9 cellular contexts compared by ENCODE assay signal in genomic region chr19:7673995-7674667, GRCh38. TPM values are rescaled to one million over a fixed set of nuclear protein-coding genes. Genes with fewer than 3 reads are reported as not detected.
A peak's percentile ranks its signal among the peaks of the same experiment; 100 is the strongest.
DNase-seq lines count a peak whose midpoint lies in the region; ATAC-seq and TF ChIP-seq lines count a peak whose summit lies in the region.
"Had no signal": no experiment of that assay in that cellular context is flagged by ENCODE, and none has a peak within 500 bp of the region (broad histone marks: within the 10 kb centered on the region; RNA-seq: fewer than 3 reads in every experiment).

No MANE protein-coding gene starts in this region.

- intact Hi-C loops in dorsolateral prefrontal cortex (cut with DNase I) = no loop called here
- intact Hi-C loops in mucosa of descending colon (cut with DNase I, micrococcal nuclease) = no loop called here

- peaks cover 0 to 20% (median 0%) of the 10 kb centered on the region in 45 donors for H3K27me3 ChIP-seq in dorsolateral prefrontal cortex

- POLR2A ChIA-PET in RWPE1 (lab: Yijun Ruan, JAX; ENCODE audit: low non-redundant PET) = no interaction called here

- TF ChIP-seq CTCF in RWPE1 (conservative IDR thresholded peaks at IDR 0.05; ENCODE audit: low read depth) (no peak), dorsolateral prefrontal cortex (IDR thresholded peaks at IDR 0.05 in 54 of 56, conservative IDR thresholded peaks at IDR 0.05 in 2 of 56; ENCODE audit: low read depth in 1 of 56, partially characterized antibody in 56 of 56) (no peak), mucosa of descending colon (IDR thresholded peaks at IDR 0.05) (no peak)

- CTCF ChIA-PET in RWPE1 (lab: Yijun Ruan, JAX) = interaction anchor here (0.6 to 0.9 kb wide), 2 partner anchors 16 to 106 kb away, joined by 3 read pairs; no protein-coding TSS in a partner anchor

- H3K4me3 ChIP-seq in dorsolateral prefrontal cortex (peak overlapping the region in 1 of 59 donors; percentile 23), mucosa of descending colon (no peak overlapping the region)

- peak; percentile 93 for ATAC-seq in mucosa of descending colon
- no peak for ATAC-seq in HG02852 (IDR thresholded peaks at IDR 0.05; ENCODE audit: unreplicated experiment)
- no peak for ATAC-seq in HG03378 (IDR thresholded peaks at IDR 0.05; ENCODE audit: unreplicated experiment)

- no peaks in the 10 kb centered on the region for H3K4me1 ChIP-seq in mucosa of descending colon (ENCODE audit: low read depth)

- H3K9me3 ChIP-seq in mucosa of descending colon = no peaks in the 10 kb centered on the region

- DNase-seq in EH (ENCODE audit: low read depth) (peak; percentile 71), KG1 (lab: John Stamatoyannopoulos, UW) (peak; percentile 24), RWPE1 (ENCODE audit: low spot score) (peak; percentile 88), dorsolateral prefrontal cortex (peak in 8 of 10 donors; percentile 12 to 74 (median 66)), mucosa of descending colon (peak; percentile 76 to 81 (median 80)), ecto neural progenitor cell (ENCODE audit: low spot score) (no peak)

- H3K27ac ChIP-seq in RWPE1 = no peak overlapping the region
- H3K27ac ChIP-seq in dorsolateral prefrontal cortex = no peak overlapping the region

- no peaks in the 10 kb centered on the region for H3K36me3 ChIP-seq in mucosa of descending colon (ENCODE audit: low read depth)

RNA-seq across cellular contexts. Expression of gene MCEMP1, which starts 2.8 kb away (rescaled TPM):
- total RNA-seq in dorsolateral prefrontal cortex (1 to 10 TPM in 21 of 120 experiments, under 1 TPM in 27, not detected in 72; 0.29 to 4.7 (median 0.81) TPM), mucosa of descending colon (under 1 TPM in 2 of 3 donors, not detected in 1; 0.36 to 0.38 TPM)
- total RNA-seq: temporal lobe had no signal

RNA-seq across cellular contexts. Expression of gene RETN, which starts 5.3 kb away (rescaled TPM):
- 1 to 10 TPM in 9 of 120 experiments, not detected in 111; 1.1 to 3.3 (median 1.7) TPM for total RNA-seq in dorsolateral prefrontal cortex
- total RNA-seq in mucosa of descending colon = not detected

RNA-seq across cellular contexts. Expression of gene TRAPPC5, which starts 6.5 kb away (rescaled TPM):
- total RNA-seq in dorsolateral prefrontal cortex = 100 to 1,000 TPM in 61 of 120 experiments, 10 to 100 TPM in 59; 59.2 to 143 (median 100) TPM
- total RNA-seq in mucosa of descending colon = 10 to 100 TPM; 72.5 to 97.0 (median 91.1) TPM

RNA-seq across cellular contexts. Expression of gene FCER2, which starts 27.8 kb away (rescaled TPM):
- total RNA-seq in dorsolateral prefrontal cortex (1 to 10 TPM in 1 of 120 experiments, under 1 TPM in 13, not detected in 106; 0.29 to 1.2 (median 0.61) TPM), mucosa of descending colon (under 1 TPM; 0.26 to 0.44 (median 0.29) TPM)

RNA-seq across cellular contexts. Expression of gene STXBP2, which starts 37.2 kb away (rescaled TPM):
- total RNA-seq in dorsolateral prefrontal cortex (10 to 100 TPM in 97 of 120 experiments, 1 to 10 TPM in 23; 4.3 to 32.5 (median 14.6) TPM), mucosa of descending colon (100 to 1,000 TPM; 114 to 209 (median 183) TPM)
